Comparison of ENCODE assay signal across 2 cellular contexts in genomic region chr13:110089815-110090214, GRCh38.
TF ChIP-seq lines count a peak whose summit lies in the region.

No MANE protein-coding gene starts in this region.

TF ChIP-seq in IMR-90, 13 proteins besides CTCF, POLR2A, EP300 and RAD21 (continued from another document):
- TF ChIP-seq USF2 (IDR thresholded peaks at IDR 0.05; ENCODE audit: low read depth, low read length) (no peak), ELK1 (IDR thresholded peaks at IDR 0.05; ENCODE audit: borderline replicate concordance, low read depth, low read length) (no peak), MXI1 (IDR thresholded peaks at IDR 0.05; ENCODE audit: borderline replicate concordance, low read depth, low read length) (no peak), NFE2L2 (IDR thresholded peaks at IDR 0.05; ENCODE audit: low read depth, low read length) (no peak), CEBPB (IDR thresholded peaks at IDR 0.05; ENCODE audit: low read depth, low read length) (no peak), BHLHE40 (IDR thresholded peaks at IDR 0.05; ENCODE audit: low read depth, low read length) (no peak), SMC3 (IDR thresholded peaks at IDR 0.05; ENCODE audit: low read depth, low read length) (no peak), FOS (IDR thresholded peaks at IDR 0.05; ENCODE audit: low read depth, low read length) (no peak), RCOR1 (IDR thresholded peaks at IDR 0.05; ENCODE audit: insufficient replicate concordance, low read length) (no peak), MAFK (IDR thresholded peaks at IDR 0.05; ENCODE audit: low read depth, low read length) (no peak), MAZ (IDR thresholded peaks at IDR 0.05; ENCODE audit: borderline replicate concordance, low read depth, low read length) (no peak)

TF ChIP-seq in GM12878, 131 proteins besides CTCF, POLR2A, EP300 and RAD21 (continued from another document):
- TF ChIP-seq POLR2AphosphoS5 (IDR thresholded peaks at IDR 0.05; ENCODE audit: low read length) (no peak), SKIL (IDR thresholded peaks at IDR 0.05; ENCODE audit: low read depth, poor library complexity, severe bottlenecking) (no peak), RFX5 (IDR thresholded peaks at IDR 0.05; ENCODE audit: low read depth, low read length) (no peak), ZNF687 (IDR thresholded peaks at IDR 0.05) (no peak), MAX (IDR thresholded peaks at IDR 0.05; ENCODE audit: low read depth, low read length) (no peak)
